ENCODE assay signal across 12 cellular contexts in genomic region chr6:116271309-116271708, GRCh38.
"Had no signal": no experiment of that assay in that cellular context is flagged by ENCODE, and none has a peak within 500 bp of the region (broad histone marks: within the 10 kb centered on the region; RNA-seq: fewer than 3 reads in every experiment).

No MANE protein-coding gene starts in this region.

- FAIRE-seq: colon, endometrium had no signal

- H3K27me3 ChIP-seq: cardiac muscle cell, hepatocyte, ovary had no signal

- H3K27ac ChIP-seq: cardiac muscle cell, hepatocyte, ovary, thoracic aorta had no signal

- H3K9me3 Mint-ChIP-seq: mesothelial cell of epicardium had no signal

- H3K36me3 ChIP-seq: cardiac muscle cell, ovary had no signal

- H3K27ac Mint-ChIP-seq: mesothelial cell of epicardium had no signal

- H3K4me3 ChIP-seq: cardiac muscle cell, hepatocyte, ovary, thoracic aorta had no signal

- H2AFZ ChIP-seq: hepatocyte had no signal

- H3K9me3 ChIP-seq: ovary, thoracic aorta had no signal

- H3K4me2 ChIP-seq: hepatocyte had no signal

- H3K4me3 Mint-ChIP-seq: mesothelial cell of epicardium had no signal

- DNase-seq: activated gamma-delta T cell, ovary, T-helper 9 cell had no signal

- ATAC-seq: activated CD4-positive, CD25-positive, alpha-beta regulatory T cell treated with anti-CD3 and anti-CD28 coated beads, Interleukin-2, amount 50 U/mL, for 24 hours; esophagus mucosa; sciatic nerve had no signal
